10 cellular contexts compared by ENCODE assay signal in genomic region chr15:78317145-78317836, GRCh38. TPM values are rescaled to one million over a fixed set of nuclear protein-coding genes. Genes with fewer than 3 reads are reported as not detected.
DNase-seq lines count a peak whose midpoint lies in the region; ATAC-seq and TF ChIP-seq lines count a peak whose summit lies in the region.
"Had no signal": no experiment of that assay in that cellular context is flagged by ENCODE, and none has a peak within 500 bp of the region (broad histone marks: within the 10 kb centered on the region; RNA-seq: fewer than 3 reads in every experiment).

No MANE protein-coding gene starts in this region.

- TF ChIP-seq RAD21 in Ishikawa (IDR thresholded peaks at IDR 0.05; ENCODE audit: low read depth) = peak; percentile 8; the same call in 1 of the 2 replicates

- H3K4me1 ChIP-seq in DND-41 (ENCODE audit: insufficient read depth, low read length) (no peaks in the 10 kb centered on the region), upper lobe of left lung (no peaks in the 10 kb centered on the region)
- H3K4me1 ChIP-seq: testis had no signal

- in situ Hi-C loops in ACHN (cut with HindIII; ENCODE audit: low pct_ligation_motif_present, low pct_unique_long_range_greater_than_20kb, low sequenced_read_pairs) = no loop called here

- H4K20me1 ChIP-seq in DND-41 (ENCODE audit: insufficient read depth, low read length) = no peaks in the 10 kb centered on the region

- peaks cover 78% of the 10 kb centered on the region for H3K4me1 Mint-ChIP-seq in brain

- H3K27ac ChIP-seq in DND-41 (ENCODE audit: low read length) = no peak overlapping the region
- H3K27ac ChIP-seq in upper lobe of left lung = no peak overlapping the region
- H3K27ac ChIP-seq: testis had no signal

- H3K27me3 Mint-ChIP-seq in brain = peaks cover 11% of the 10 kb centered on the region

- peaks cover 5% of the 10 kb centered on the region for H3K27me3 ChIP-seq in DND-41 (ENCODE audit: insufficient read depth, low read length, poor library complexity)
- no peaks in the 10 kb centered on the region for H3K27me3 ChIP-seq in upper lobe of left lung
- H3K27me3 ChIP-seq: testis had no signal

- ATAC-seq in DND-41 (ENCODE audit: insufficient read depth, low read depth) (peak; percentile 44; the same call in 1 of the 3 replicates), left lobe of liver (peak; percentile 45), upper lobe of left lung (ENCODE audit: low FRiP score in 2 of 2) (no peak), HG02884 (IDR thresholded peaks at IDR 0.05; ENCODE audit: unreplicated experiment) (no peak)
- no peak for ATAC-seq in stimulated activated naive CD8-positive, alpha-beta T cell treated with anti-CD3 and anti-CD28 coated beads, Interleukin-15, Interleukin-2, amounts not matched to agents 100 U/mL and 50 U/mL, for 24 hours

- no peak overlapping the region for H2AFZ ChIP-seq in DND-41 (ENCODE audit: low read depth, low read length)

- peak overlapping the region; percentile 51 to 99 (median 82) for H3K27ac Mint-ChIP-seq in brain

- DNase-seq in DND-41 (no peak), left lobe of liver (ENCODE audit: low spot score) (no peak), upper lobe of left lung (no peak), ACHN (no peak)
- no peak for DNase-seq in stimulated activated naive CD8-positive, alpha-beta T cell treated with anti-CD3 and anti-CD28 coated beads, Interleukin-15, Interleukin-2, amounts not matched to agents 100 U/mL and 50 U/mL, for 24 hours
- DNase-seq: right cardiac atrium, testis had no signal

- no peak for TF ChIP-seq POLR2A in upper lobe of left lung (IDR thresholded peaks at IDR 0.05)

- H3K9me3 Mint-ChIP-seq in brain = peaks cover 0 to 3% (median 0%) of the 10 kb centered on the region in 5 experiments

- H3K79me2 ChIP-seq in DND-41 (ENCODE audit: insufficient read depth, low read length) = no peaks in the 10 kb centered on the region

- no peaks in the 10 kb centered on the region for H3K9me3 ChIP-seq in DND-41 (ENCODE audit: insufficient read depth, low read length, severe bottlenecking)
- H3K9me3 ChIP-seq in upper lobe of left lung = no peaks in the 10 kb centered on the region
- H3K9me3 ChIP-seq: testis had no signal

- 84 to 87% methylated on average over 8 of the region's 8 CpGs for WGBS in upper lobe of left lung, 2 donors

- H3K4me3 ChIP-seq in DND-41 (ENCODE audit: low read depth in 1 of 2, low read length in 2 of 2) = no peak overlapping the region
- H3K4me3 ChIP-seq in upper lobe of left lung = no peak overlapping the region
- H3K4me3 ChIP-seq: testis had no signal

- TF ChIP-seq EP300 in Ishikawa (IDR thresholded peaks at IDR 0.05; ENCODE audit: borderline replicate concordance) (no peak), upper lobe of left lung (IDR thresholded peaks at IDR 0.05) (no peak)

- no peak overlapping the region for H3K9ac ChIP-seq in DND-41 (ENCODE audit: low read depth, low read length)

- TF ChIP-seq CTCF in DND-41 (IDR thresholded peaks at IDR 0.05; ENCODE audit: borderline replicate concordance, extremely low read depth, low read length, poor library complexity, severe bottlenecking) (peak; percentile 35), brain (conservative IDR thresholded peaks at IDR 0.05) (no peak), upper lobe of left lung (IDR thresholded peaks at IDR 0.05) (no peak)

- H3K4me2 ChIP-seq in DND-41 (ENCODE audit: insufficient read depth, low read length) = no peak overlapping the region

- H3K36me3 ChIP-seq in DND-41 (ENCODE audit: insufficient read depth, low read length) = no peaks in the 10 kb centered on the region
- H3K36me3 ChIP-seq in upper lobe of left lung = no peaks in the 10 kb centered on the region

- H3K36me3 Mint-ChIP-seq in brain = no peaks in the 10 kb centered on the region

- peak overlapping the region in 2 of 5 experiments; percentile 16 to 58 for H3K4me3 Mint-ChIP-seq in brain

TF ChIP-seq in Ishikawa, 13 proteins besides CTCF, POLR2A, EP300 and RAD21:
- TF ChIP-seq CREB1 (IDR thresholded peaks at IDR 0.05; ENCODE audit: low read depth) (no peak), ZBTB7A (IDR thresholded peaks at IDR 0.05; ENCODE audit: low read depth) (no peak), NFIC (IDR thresholded peaks at IDR 0.05) (no peak), USF1 (IDR thresholded peaks at IDR 0.05) (no peak), TCF12 (IDR thresholded peaks at IDR 0.05; ENCODE audit: low read depth) (no peak), EGR1 (IDR thresholded peaks at IDR 0.05) (no peak), FOXM1 (IDR thresholded peaks at IDR 0.05; ENCODE audit: borderline replicate concordance, low read depth) (no peak), REST (IDR thresholded peaks at IDR 0.05; ENCODE audit: low read depth) (no peak), CEBPB (IDR thresholded peaks at IDR 0.05) (no peak), MAX (IDR thresholded peaks at IDR 0.05) (no peak), YY1 (IDR thresholded peaks at IDR 0.05; ENCODE audit: low read depth) (no peak), TEAD4 (IDR thresholded peaks at IDR 0.05) (no peak), TAF1 (IDR thresholded peaks at IDR 0.05; ENCODE audit: low read depth) (no peak)

RNA-seq across cellular contexts. Expression of gene SKIC8, which starts 17.9 kb away (rescaled TPM):
- 50.2 TPM for polyA plus RNA-seq in brain (ENCODE audit: insufficient read depth, low read depth, low replicate concordance)
- 22.1 TPM for total RNA-seq in left lobe of liver
- total RNA-seq in upper lobe of left lung = 10 to 100 TPM; 33.6 to 67.1 (median 50.3) TPM

RNA-seq across cellular contexts. Expression of gene CRABP1, which starts 22.9 kb away (rescaled TPM):
- polyA plus RNA-seq in brain (ENCODE audit: insufficient read depth, low read depth, low replicate concordance) = 118 TPM
- total RNA-seq in left lobe of liver (0.40 TPM), upper lobe of left lung (under 1 TPM in 2 of 6 donors, not detected in 4; 0.44 to 0.57 TPM)

RNA-seq across cellular contexts. Expression of gene DNAJA4, which starts 52.9 kb away (rescaled TPM):
- polyA plus RNA-seq in brain (ENCODE audit: insufficient read depth, low read depth, low replicate concordance) = 24.2 TPM
- total RNA-seq in left lobe of liver = 0.86 TPM
- total RNA-seq in upper lobe of left lung = 10 to 100 TPM in 5 of 6 donors, 1 to 10 TPM in 1; 9.1 to 76.8 (median 19.9) TPM

Comparison
In these comparisons a context has a peak if more than half of its experiments do, and no peak if none do; other contexts are left out.
1. ATAC-seq: peak in DND-41 (single experiment) and left lobe of liver (single experiment); none in upper lobe of left lung (0 of 2), stimulated activated naive CD8-positive, alpha-beta T cell treated with anti-CD3 and anti-CD28 coated beads, Interleukin-15, Interleukin-2, amounts not matched to agents 100 U/mL and 50 U/mL, for 24 hours (single experiment) and HG02884 (single experiment).